Comparison of ENCODE assay signal across 33 cellular contexts in genomic region chr4:180798016-180798574, GRCh38.
"Had no signal": no experiment of that assay in that cellular context is flagged by ENCODE, and none has a peak within 500 bp of the region (broad histone marks: within the 10 kb centered on the region; RNA-seq: fewer than 3 reads in every experiment).

No MANE protein-coding gene starts in this region.

- H3K9me3 Mint-ChIP-seq: activated CD4-positive, alpha-beta T cell treated with anti-CD3 and anti-CD28 coated beads, Interleukin-2, amount 10 ng/mL, durations not matched to agents 24 days and 14 days; activated T-helper 17 cell treated with anti-CD3 and anti-CD28 coated beads, Interleukin-2, amount 50 U/mL, for 72 hours; endodermal cell had no signal

- H3K27ac Mint-ChIP-seq: activated CD4-positive, alpha-beta memory T cell treated with anti-CD3 and anti-CD28 coated beads for 36 hours; activated CD4-positive, alpha-beta T cell treated with anti-CD3 and anti-CD28 coated beads, Interleukin-2, amount 10 ng/mL, durations not matched to agents 24 days and 14 days; activated T-cell treated with anti-CD3 and anti-CD28 coated beads, Interleukin-2, amount 50 U/mL, for 24 hours; activated T-helper 17 cell treated with anti-CD3 and anti-CD28 coated beads, Interleukin-2, amount 50 U/mL, for 72 hours; dendritic cell treated with granulocyte-macrophage colony-stimulating factor and Interleukin-4, amounts not matched to agents 40 ng/mL and 50 ng/mL, for 4 days; endodermal cell; nephron; T-helper 1 cell treated with Interleukin-12 subunit alpha and Interleukin-12 subunit beta and Interleukin-4 antibody, amounts not matched to agents 30 μg/mL and 1 μg/mL, for 36 hours had no signal

- H3K36me3 ChIP-seq: heart right ventricle, left ventricle myocardium inferior, pancreas, prostate gland, uterus had no signal

- H3K9me3 ChIP-seq: heart right ventricle, mucosa of descending colon, pancreas, prostate gland, testis, uterus had no signal

- ATAC-seq: activated CD4-positive, CD25-positive, alpha-beta regulatory T cell treated with anti-CD3 and anti-CD28 coated beads, Interleukin-2, amount 50 U/mL, for 24 hours; activated T-helper 17 cell treated with anti-CD3 and anti-CD28 coated beads, Interleukin-2, amount 50 U/mL, for 72 hours; esophagus mucosa; heart right ventricle; mucosa of descending colon; pancreas; sciatic nerve; stimulated activated naive CD8-positive, alpha-beta T cell treated with anti-CD3 and anti-CD28 coated beads, Interleukin-15, Interleukin-2, amounts not matched to agents 100 U/mL and 50 U/mL, for 24 hours had no signal

- H3K27ac ChIP-seq: heart right ventricle, left ventricle myocardium inferior, pancreas, prostate gland, skin epidermis, testis, uterus, VCaP had no signal

- H3K4me1 ChIP-seq: left ventricle myocardium inferior, pancreas, prostate gland, testis, uterus had no signal

- H3K4me3 ChIP-seq: heart right ventricle, left ventricle myocardium inferior, mucosa of descending colon, pancreas, prostate gland, skin epidermis, testis, uterus had no signal

- H3K27me3 ChIP-seq: heart right ventricle, pancreas, testis, uterus had no signal

- H3K4me3 Mint-ChIP-seq: activated CD4-positive, alpha-beta memory T cell treated with anti-CD3 and anti-CD28 coated beads for 36 hours; activated CD4-positive, alpha-beta T cell treated with anti-CD3 and anti-CD28 coated beads, Interleukin-2, amount 10 ng/mL, durations not matched to agents 24 days and 14 days; activated T-cell treated with anti-CD3 and anti-CD28 coated beads, Interleukin-2, amount 50 U/mL, for 24 hours; activated T-helper 17 cell treated with anti-CD3 and anti-CD28 coated beads, Interleukin-2, amount 50 U/mL, for 72 hours; central memory CD8-positive, alpha-beta T cell; dendritic cell treated with granulocyte-macrophage colony-stimulating factor and Interleukin-4, amounts not matched to agents 40 ng/mL and 50 ng/mL, for 4 days; endodermal cell; nephron; T-helper 1 cell treated with Interleukin-12 subunit alpha and Interleukin-12 subunit beta and Interleukin-4 antibody, amounts not matched to agents 30 μg/mL and 1 μg/mL, for 36 hours had no signal

- H3K36me3 Mint-ChIP-seq: activated CD4-positive, alpha-beta memory T cell treated with anti-CD3 and anti-CD28 coated beads for 36 hours had no signal

- H3K27me3 Mint-ChIP-seq: activated CD4-positive, alpha-beta memory T cell treated with anti-CD3 and anti-CD28 coated beads for 36 hours; activated CD4-positive, alpha-beta T cell treated with anti-CD3 and anti-CD28 coated beads, Interleukin-2, amount 10 ng/mL, durations not matched to agents 24 days and 14 days; activated T-cell treated with anti-CD3 and anti-CD28 coated beads, Interleukin-2, amount 50 U/mL, for 24 hours; activated T-helper 17 cell treated with anti-CD3 and anti-CD28 coated beads, Interleukin-2, amount 50 U/mL, for 72 hours; central memory CD8-positive, alpha-beta T cell had no signal

- DNase-seq: activated CD4-positive, alpha-beta memory T cell treated with anti-CD3 and anti-CD28 coated beads for 36 hours; activated CD4-positive, alpha-beta T cell treated with anti-CD3 and anti-CD28 coated beads, Interleukin-2, amount 10 ng/mL, durations not matched to agents 24 days and 14 days; activated CD8-positive, alpha-beta memory T cell treated with anti-CD3 and anti-CD28 coated beads, Interleukin-2, amount 50 U/mL, for 48 hours; activated gamma-delta T cell treated with Interleukin-2 at 50 U/mL for 16 hours; activated naive CD4-positive, alpha-beta T cell treated with anti-CD3 and anti-CD28 coated beads, Interleukin-2, amount 50 U/mL, for 16 hours; activated T-cell treated with anti-CD3 and anti-CD28 coated beads, Interleukin-2, amount 50 U/mL, for 24 hours; amygdala; endodermal cell; foreskin melanocyte; heart right ventricle; islet precursor cell; left ventricle myocardium inferior; mucosa of descending colon; pancreas; retina; stimulated activated CD4-positive, alpha-beta T cell treated with anti-CD3 and anti-CD28 coated beads, Interleukin-12 subunit alpha, Interleukin-12 subunit beta, amount 100 ng/mL, for 4 hours; stimulated activated CD4-positive, alpha-beta T cell treated with anti-CD3 and anti-CD28 coated beads, Interleukin-4, amount 100 ng/mL, for 1 hour; stimulated activated naive CD8-positive, alpha-beta T cell treated with anti-CD3 and anti-CD28 coated beads, Interleukin-15, Interleukin-2, amounts not matched to agents 100 U/mL and 50 U/mL, for 24 hours; T-helper 9 cell; testis; trophoblast cell; uterus had no signal

- H3K4me1 Mint-ChIP-seq: activated CD4-positive, alpha-beta T cell treated with anti-CD3 and anti-CD28 coated beads, Interleukin-2, amount 10 ng/mL, durations not matched to agents 24 days and 14 days; activated T-helper 17 cell treated with anti-CD3 and anti-CD28 coated beads, Interleukin-2, amount 50 U/mL, for 72 hours; central memory CD8-positive, alpha-beta T cell had no signal
